Comparison of ENCODE assay signal across 1 cellular context in the genomic region with DNA sequence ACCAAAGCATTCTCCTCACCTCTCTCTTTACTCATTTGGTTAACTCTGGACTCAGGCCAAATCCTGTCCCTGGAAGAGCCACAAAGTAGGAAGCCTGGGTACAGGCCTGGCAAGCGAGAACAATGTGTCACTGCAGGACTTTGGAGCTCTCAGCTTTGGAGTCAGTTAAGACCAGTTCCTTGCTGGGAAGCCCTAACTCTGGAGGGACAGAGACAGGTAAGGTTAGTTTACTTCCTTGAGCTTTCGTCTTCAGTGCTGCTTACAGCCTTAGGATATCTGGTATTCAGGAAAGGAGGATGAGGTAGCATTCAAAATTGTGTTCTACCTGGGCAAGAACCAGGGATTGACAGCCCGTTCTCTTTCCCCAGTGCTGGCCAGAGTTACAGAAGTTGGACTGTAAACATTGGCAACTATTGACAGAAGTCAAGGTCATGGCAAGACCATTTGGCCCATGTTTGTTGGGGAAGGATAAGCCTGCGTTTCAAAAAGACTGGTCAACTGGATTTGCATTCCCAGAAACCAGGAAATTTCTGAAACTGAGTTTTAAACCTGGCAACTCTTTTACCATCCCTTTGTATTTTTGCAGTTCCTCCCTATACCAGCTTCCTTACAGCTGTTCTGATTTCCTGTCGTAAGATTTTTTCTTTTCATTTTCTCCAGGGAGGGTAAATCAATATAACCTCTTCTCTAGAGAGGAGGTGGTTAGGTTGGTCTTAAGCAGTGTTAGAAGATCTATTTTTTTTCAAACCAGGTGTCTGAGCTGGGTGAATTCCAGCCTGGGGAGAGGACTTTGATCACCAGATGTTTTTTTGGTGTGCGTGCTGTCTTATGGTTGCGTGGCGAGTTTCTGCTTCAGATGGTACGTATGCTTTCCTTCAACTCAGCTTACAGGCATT.
TF ChIP-seq lines count a peak whose summit lies in the region.

A gene with protein sequence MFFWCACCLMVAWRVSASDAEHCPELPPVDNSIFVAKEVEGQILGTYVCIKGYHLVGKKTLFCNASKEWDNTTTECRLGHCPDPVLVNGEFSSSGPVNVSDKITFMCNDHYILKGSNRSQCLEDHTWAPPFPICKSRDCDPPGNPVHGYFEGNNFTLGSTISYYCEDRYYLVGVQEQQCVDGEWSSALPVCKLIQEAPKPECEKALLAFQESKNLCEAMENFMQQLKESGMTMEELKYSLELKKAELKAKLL (plus strand): TSS at position 130 of the 896 bp plus-strand sequence. CDS start 672 bp downstream, at position 802.

TF ChIP-seq in HepG2, 621 proteins besides CTCF, POLR2A, EP300 and RAD21 (continued from another document and continues in another):
- TF ChIP-seq, protein P1, sequence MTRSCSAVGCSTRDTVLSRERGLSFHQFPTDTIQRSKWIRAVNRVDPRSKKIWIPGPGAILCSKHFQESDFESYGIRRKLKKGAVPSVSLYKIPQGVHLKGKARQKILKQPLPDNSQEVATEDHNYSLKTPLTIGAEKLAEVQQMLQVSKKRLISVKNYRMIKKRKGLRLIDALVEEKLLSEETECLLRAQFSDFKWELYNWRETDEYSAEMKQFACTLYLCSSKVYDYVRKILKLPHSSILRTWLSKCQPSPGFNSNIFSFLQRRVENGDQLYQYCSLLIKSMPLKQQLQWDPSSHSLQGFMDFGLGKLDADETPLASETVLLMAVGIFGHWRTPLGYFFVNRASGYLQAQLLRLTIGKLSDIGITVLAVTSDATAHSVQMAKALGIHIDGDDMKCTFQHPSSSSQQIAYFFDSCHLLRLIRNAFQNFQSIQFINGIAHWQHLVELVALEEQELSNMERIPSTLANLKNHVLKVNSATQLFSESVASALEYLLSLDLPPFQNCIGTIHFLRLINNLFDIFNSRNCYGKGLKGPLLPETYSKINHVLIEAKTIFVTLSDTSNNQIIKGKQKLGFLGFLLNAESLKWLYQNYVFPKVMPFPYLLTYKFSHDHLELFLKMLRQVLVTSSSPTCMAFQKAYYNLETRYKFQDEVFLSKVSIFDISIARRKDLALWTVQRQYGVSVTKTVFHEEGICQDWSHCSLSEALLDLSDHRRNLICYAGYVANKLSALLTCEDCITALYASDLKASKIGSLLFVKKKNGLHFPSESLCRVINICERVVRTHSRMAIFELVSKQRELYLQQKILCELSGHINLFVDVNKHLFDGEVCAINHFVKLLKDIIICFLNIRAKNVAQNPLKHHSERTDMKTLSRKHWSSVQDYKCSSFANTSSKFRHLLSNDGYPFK (CRISPR knock-in tag; IDR thresholded peaks at IDR 0.05; ENCODE audit: borderline replicate concordance): no peak
- no peak for TF ChIP-seq TAF15 (IDR thresholded peaks at IDR 0.05; ENCODE audit: low read depth, low read length, poor library complexity, severe bottlenecking)
- TF ChIP-seq, protein P2, sequence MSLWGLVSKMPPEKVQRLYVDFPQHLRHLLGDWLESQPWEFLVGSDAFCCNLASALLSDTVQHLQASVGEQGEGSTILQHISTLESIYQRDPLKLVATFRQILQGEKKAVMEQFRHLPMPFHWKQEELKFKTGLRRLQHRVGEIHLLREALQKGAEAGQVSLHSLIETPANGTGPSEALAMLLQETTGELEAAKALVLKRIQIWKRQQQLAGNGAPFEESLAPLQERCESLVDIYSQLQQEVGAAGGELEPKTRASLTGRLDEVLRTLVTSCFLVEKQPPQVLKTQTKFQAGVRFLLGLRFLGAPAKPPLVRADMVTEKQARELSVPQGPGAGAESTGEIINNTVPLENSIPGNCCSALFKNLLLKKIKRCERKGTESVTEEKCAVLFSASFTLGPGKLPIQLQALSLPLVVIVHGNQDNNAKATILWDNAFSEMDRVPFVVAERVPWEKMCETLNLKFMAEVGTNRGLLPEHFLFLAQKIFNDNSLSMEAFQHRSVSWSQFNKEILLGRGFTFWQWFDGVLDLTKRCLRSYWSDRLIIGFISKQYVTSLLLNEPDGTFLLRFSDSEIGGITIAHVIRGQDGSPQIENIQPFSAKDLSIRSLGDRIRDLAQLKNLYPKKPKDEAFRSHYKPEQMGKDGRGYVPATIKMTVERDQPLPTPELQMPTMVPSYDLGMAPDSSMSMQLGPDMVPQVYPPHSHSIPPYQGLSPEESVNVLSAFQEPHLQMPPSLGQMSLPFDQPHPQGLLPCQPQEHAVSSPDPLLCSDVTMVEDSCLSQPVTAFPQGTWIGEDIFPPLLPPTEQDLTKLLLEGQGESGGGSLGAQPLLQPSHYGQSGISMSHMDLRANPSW (CRISPR knock-in tag; IDR thresholded peaks at IDR 0.05; ENCODE audit: borderline replicate concordance): no peak
- TF ChIP-seq, protein P3, sequence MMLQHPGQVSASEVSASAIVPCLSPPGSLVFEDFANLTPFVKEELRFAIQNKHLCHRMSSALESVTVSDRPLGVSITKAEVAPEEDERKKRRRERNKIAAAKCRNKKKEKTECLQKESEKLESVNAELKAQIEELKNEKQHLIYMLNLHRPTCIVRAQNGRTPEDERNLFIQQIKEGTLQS (CRISPR knock-in tag; IDR thresholded peaks at IDR 0.05): no peak
- TF ChIP-seq MLLT10 (CRISPR knock-in tag; IDR thresholded peaks at IDR 0.05): no peak
- TF ChIP-seq, protein P4, sequence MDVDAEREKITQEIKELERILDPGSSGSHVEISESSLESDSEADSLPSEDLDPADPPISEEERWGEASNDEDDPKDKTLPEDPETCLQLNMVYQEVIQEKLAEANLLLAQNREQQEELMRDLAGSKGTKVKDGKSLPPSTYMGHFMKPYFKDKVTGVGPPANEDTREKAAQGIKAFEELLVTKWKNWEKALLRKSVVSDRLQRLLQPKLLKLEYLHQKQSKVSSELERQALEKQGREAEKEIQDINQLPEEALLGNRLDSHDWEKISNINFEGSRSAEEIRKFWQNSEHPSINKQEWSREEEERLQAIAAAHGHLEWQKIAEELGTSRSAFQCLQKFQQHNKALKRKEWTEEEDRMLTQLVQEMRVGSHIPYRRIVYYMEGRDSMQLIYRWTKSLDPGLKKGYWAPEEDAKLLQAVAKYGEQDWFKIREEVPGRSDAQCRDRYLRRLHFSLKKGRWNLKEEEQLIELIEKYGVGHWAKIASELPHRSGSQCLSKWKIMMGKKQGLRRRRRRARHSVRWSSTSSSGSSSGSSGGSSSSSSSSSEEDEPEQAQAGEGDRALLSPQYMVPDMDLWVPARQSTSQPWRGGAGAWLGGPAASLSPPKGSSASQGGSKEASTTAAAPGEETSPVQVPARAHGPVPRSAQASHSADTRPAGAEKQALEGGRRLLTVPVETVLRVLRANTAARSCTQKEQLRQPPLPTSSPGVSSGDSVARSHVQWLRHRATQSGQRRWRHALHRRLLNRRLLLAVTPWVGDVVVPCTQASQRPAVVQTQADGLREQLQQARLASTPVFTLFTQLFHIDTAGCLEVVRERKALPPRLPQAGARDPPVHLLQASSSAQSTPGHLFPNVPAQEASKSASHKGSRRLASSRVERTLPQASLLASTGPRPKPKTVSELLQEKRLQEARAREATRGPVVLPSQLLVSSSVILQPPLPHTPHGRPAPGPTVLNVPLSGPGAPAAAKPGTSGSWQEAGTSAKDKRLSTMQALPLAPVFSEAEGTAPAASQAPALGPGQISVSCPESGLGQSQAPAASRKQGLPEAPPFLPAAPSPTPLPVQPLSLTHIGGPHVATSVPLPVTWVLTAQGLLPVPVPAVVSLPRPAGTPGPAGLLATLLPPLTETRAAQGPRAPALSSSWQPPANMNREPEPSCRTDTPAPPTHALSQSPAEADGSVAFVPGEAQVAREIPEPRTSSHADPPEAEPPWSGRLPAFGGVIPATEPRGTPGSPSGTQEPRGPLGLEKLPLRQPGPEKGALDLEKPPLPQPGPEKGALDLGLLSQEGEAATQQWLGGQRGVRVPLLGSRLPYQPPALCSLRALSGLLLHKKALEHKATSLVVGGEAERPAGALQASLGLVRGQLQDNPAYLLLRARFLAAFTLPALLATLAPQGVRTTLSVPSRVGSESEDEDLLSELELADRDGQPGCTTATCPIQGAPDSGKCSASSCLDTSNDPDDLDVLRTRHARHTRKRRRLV (CRISPR knock-in tag; IDR thresholded peaks at IDR 0.05): 0 out of 2 replicates have a peak, but pooled peaks have one; percentile 47
- no peak for TF ChIP-seq SRSF1 (optimal IDR thresholded peaks at IDR 0.05; ENCODE audit: low read depth, low read length)
- TF ChIP-seq, protein P5, sequence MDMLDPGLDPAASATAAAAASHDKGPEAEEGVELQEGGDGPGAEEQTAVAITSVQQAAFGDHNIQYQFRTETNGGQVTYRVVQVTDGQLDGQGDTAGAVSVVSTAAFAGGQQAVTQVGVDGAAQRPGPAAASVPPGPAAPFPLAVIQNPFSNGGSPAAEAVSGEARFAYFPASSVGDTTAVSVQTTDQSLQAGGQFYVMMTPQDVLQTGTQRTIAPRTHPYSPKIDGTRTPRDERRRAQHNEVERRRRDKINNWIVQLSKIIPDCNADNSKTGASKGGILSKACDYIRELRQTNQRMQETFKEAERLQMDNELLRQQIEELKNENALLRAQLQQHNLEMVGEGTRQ (IDR thresholded peaks at IDR 0.05; ENCODE audit: low read depth, low read length): no peak
- TF ChIP-seq, protein P5 (CRISPR knock-in tag; IDR thresholded peaks at IDR 0.05; ENCODE audit: borderline replicate concordance): no peak
- TF ChIP-seq ELF4 (CRISPR knock-in tag; IDR thresholded peaks at IDR 0.05; ENCODE audit: borderline replicate concordance): no peak
- TF ChIP-seq SETDB1 (CRISPR knock-in tag; IDR thresholded peaks at IDR 0.05; ENCODE audit: borderline replicate concordance): no peak
- no peak for TF ChIP-seq GPN1 (CRISPR knock-in tag; IDR thresholded peaks at IDR 0.05; ENCODE audit: borderline replicate concordance)
- peak; percentile 40; the same call in 1 of the 2 replicates for TF ChIP-seq ETV5 (CRISPR knock-in tag; IDR thresholded peaks at IDR 0.05; ENCODE audit: borderline replicate concordance)
- no peak for TF ChIP-seq ZNF367 (CRISPR knock-in tag; IDR thresholded peaks at IDR 0.05; ENCODE audit: borderline replicate concordance)
- no peak for TF ChIP-seq ZNF558 (CRISPR knock-in tag; IDR thresholded peaks at IDR 0.05; ENCODE audit: borderline replicate concordance)
- TF ChIP-seq RCOR2 (CRISPR knock-in tag; IDR thresholded peaks at IDR 0.05): peak; percentile 78
- TF ChIP-seq MEIS2 (CRISPR knock-in tag; IDR thresholded peaks at IDR 0.05): peak; percentile 89
- TF ChIP-seq NFIC (IDR thresholded peaks at IDR 0.05; ENCODE audit: low read length): peak; percentile 94
- no peak for TF ChIP-seq ZNF17 (CRISPR knock-in tag; IDR thresholded peaks at IDR 0.05)
- no peak for TF ChIP-seq PTBP1 (IDR thresholded peaks at IDR 0.05; ENCODE audit: low read depth, low read length, poor library complexity, severe bottlenecking)
- no peak for TF ChIP-seq ZBTB42 (CRISPR knock-in tag; IDR thresholded peaks at IDR 0.05)
- TF ChIP-seq, protein P6, sequence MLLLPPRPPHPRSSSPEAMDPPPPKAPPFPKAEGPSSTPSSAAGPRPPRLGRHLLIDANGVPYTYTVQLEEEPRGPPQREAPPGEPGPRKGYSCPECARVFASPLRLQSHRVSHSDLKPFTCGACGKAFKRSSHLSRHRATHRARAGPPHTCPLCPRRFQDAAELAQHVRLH (CRISPR knock-in tag; IDR thresholded peaks at IDR 0.05; ENCODE audit: borderline replicate concordance, low read depth): peak; percentile 73; the same call in 1 of the 2 replicates
- TF ChIP-seq FOXM1 (CRISPR knock-in tag; IDR thresholded peaks at IDR 0.05): no peak
- no peak for TF ChIP-seq ZNF619 (CRISPR knock-in tag; IDR thresholded peaks at IDR 0.05)
- no peak; the same call in 1 of the 2 replicates for TF ChIP-seq TCF7L2 (IDR thresholded peaks at IDR 0.05; ENCODE audit: low read depth, low read length)
- TF ChIP-seq SNRNP70 (IDR thresholded peaks at IDR 0.05; ENCODE audit: low read depth, low read length): no peak
- TF ChIP-seq, protein P7, sequence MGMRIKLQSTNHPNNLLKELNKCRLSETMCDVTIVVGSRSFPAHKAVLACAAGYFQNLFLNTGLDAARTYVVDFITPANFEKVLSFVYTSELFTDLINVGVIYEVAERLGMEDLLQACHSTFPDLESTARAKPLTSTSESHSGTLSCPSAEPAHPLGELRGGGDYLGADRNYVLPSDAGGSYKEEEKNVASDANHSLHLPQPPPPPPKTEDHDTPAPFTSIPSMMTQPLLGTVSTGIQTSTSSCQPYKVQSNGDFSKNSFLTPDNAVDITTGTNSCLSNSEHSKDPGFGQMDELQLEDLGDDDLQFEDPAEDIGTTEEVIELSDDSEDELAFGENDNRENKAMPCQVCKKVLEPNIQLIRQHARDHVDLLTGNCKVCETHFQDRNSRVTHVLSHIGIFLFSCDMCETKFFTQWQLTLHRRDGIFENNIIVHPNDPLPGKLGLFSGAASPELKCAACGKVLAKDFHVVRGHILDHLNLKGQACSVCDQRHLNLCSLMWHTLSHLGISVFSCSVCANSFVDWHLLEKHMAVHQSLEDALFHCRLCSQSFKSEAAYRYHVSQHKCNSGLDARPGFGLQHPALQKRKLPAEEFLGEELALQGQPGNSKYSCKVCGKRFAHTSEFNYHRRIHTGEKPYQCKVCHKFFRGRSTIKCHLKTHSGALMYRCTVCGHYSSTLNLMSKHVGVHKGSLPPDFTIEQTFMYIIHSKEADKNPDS (CRISPR knock-in tag; IDR thresholded peaks at IDR 0.05): no peak
- no peak for TF ChIP-seq ZNF615 (CRISPR knock-in tag; IDR thresholded peaks at IDR 0.05; ENCODE audit: borderline replicate concordance)
- no peak for TF ChIP-seq ZSCAN20 (CRISPR knock-in tag; IDR thresholded peaks at IDR 0.05; ENCODE audit: borderline replicate concordance)
- TF ChIP-seq TOE1 (CRISPR knock-in tag; IDR thresholded peaks at IDR 0.05): no peak
- TF ChIP-seq, protein P8, sequence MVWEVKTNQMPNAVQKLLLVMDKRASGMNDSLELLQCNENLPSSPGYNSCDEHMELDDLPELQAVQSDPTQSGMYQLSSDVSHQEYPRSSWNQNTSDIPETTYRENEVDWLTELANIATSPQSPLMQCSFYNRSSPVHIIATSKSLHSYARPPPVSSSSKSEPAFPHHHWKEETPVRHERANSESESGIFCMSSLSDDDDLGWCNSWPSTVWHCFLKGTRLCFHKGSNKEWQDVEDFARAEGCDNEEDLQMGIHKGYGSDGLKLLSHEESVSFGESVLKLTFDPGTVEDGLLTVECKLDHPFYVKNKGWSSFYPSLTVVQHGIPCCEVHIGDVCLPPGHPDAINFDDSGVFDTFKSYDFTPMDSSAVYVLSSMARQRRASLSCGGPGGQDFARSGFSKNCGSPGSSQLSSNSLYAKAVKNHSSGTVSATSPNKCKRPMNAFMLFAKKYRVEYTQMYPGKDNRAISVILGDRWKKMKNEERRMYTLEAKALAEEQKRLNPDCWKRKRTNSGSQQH (CRISPR knock-in tag; IDR thresholded peaks at IDR 0.05; ENCODE audit: low read depth): no peak
- no peak for TF ChIP-seq ZNF3 (CRISPR knock-in tag; IDR thresholded peaks at IDR 0.05)
- no peak for TF ChIP-seq ZNF430 (CRISPR knock-in tag; IDR thresholded peaks at IDR 0.05)
- peak; percentile 56 for TF ChIP-seq REPIN1 (CRISPR knock-in tag; IDR thresholded peaks at IDR 0.05; ENCODE audit: borderline replicate concordance, low read depth)
- peak; percentile 32; the same call in 1 of the 2 replicates for TF ChIP-seq RFXAP (CRISPR knock-in tag; IDR thresholded peaks at IDR 0.05; ENCODE audit: borderline replicate concordance)
- no peak for TF ChIP-seq ZNF225 (CRISPR knock-in tag; IDR thresholded peaks at IDR 0.05)
